ENCODE assay signal across 10 cellular contexts in genomic region chr14:44966601-44967336, GRCh38. TPM values are rescaled to one million over a fixed set of nuclear protein-coding genes. Genes with fewer than 3 reads are reported as not detected.
DNase-seq lines count a peak whose midpoint lies in the region; ATAC-seq and TF ChIP-seq lines count a peak whose summit lies in the region.
"Had no signal": no experiment of that assay in that cellular context is flagged by ENCODE, and none has a peak within 500 bp of the region (broad histone marks: within the 10 kb centered on the region; RNA-seq: fewer than 3 reads in every experiment).

No MANE protein-coding gene starts in this region.

- H3K4me3 Mint-ChIP-seq in brain, result peak overlapping the region in 3 of 5 experiments; percentile 84 to 93 (median 89)

- DNase-seq in AG10803 (ENCODE audit: low read depth) (no peak), HAP-1 (ENCODE audit: low spot score in 2 of 2) (no peak), NCI-H82 (lab: John Stamatoyannopoulos, UW) (no peak), foreskin keratinocyte (no peak)
- DNase-seq: NCI-H524 treated with DMSO at 0.1 percent for 48 hours had no signal

- TF ChIP-seq CTCF in AG10803 (conservative IDR thresholded peaks at IDR 0.05; ENCODE audit: low read length) (no peak), brain (conservative IDR thresholded peaks at IDR 0.05) (no peak), foreskin keratinocyte (conservative IDR thresholded peaks at IDR 0.05) (no peak)

- peaks cover 54% of the 10 kb centered on the region for H3K36me3 Mint-ChIP-seq in brain

- H3K4me3 ChIP-seq in AG10803 (ENCODE audit: low read length) (peak overlapping the region; percentile 37), HAP-1 (peak overlapping the region; percentile 86), muscle layer of duodenum (ENCODE audit: low read depth in 1 of 2, low read length in 2 of 2) (peak overlapping the region; percentile 33 to 58)

- peaks cover 22% of the 10 kb centered on the region for H3K27me3 Mint-ChIP-seq in brain

- no peak for ATAC-seq in HG03159 (IDR thresholded peaks at IDR 0.05; ENCODE audit: unreplicated experiment)
- no peak for ATAC-seq in foreskin keratinocyte
- no peak for ATAC-seq in HG02981 (IDR thresholded peaks at IDR 0.05; ENCODE audit: unreplicated experiment)
- ATAC-seq: left lobe of liver had no signal

- H3K36me3 ChIP-seq in HAP-1 (replicated peaks) (peaks cover 6% of the 10 kb centered on the region), muscle layer of duodenum (ENCODE audit: control insufficient read depth in 1 of 2, insufficient read depth in 2 of 2, low read length in 2 of 2) (peaks cover 0 to 10% of the 10 kb centered on the region in 2 donors)

- peak overlapping the region; percentile 0 to 75 (median 56) for H3K27ac Mint-ChIP-seq in brain

- H3K27ac ChIP-seq in muscle layer of duodenum (ENCODE audit: low read length), result no peak overlapping the region
- no peak overlapping the region for H3K27ac ChIP-seq in foreskin keratinocyte

- H3K4me1 ChIP-seq in HAP-1 (peaks cover 3% of the 10 kb centered on the region; the same call in 1 of the 2 replicates), muscle layer of duodenum (ENCODE audit: control insufficient read depth in 1 of 2, insufficient read depth in 2 of 2, low read length in 2 of 2) (peaks cover 0 to 41% of the 10 kb centered on the region in 2 donors), foreskin keratinocyte (peaks cover 14% of the 10 kb centered on the region)

- in situ Hi-C loops in HAP-1 (cut with MboI; ENCODE audit: low sequenced_read_pairs), result no loop called here

- H3K27me3 ChIP-seq in HAP-1 (ENCODE audit: low read depth) (no peaks in the 10 kb centered on the region), muscle layer of duodenum (ENCODE audit: low read depth, low read length) (no peaks in the 10 kb centered on the region), foreskin keratinocyte (no peaks in the 10 kb centered on the region)

- peaks cover 28 to 50% (median 34%) of the 10 kb centered on the region in 5 experiments for H3K9me3 Mint-ChIP-seq in brain

- peaks cover 58% of the 10 kb centered on the region for H3K4me1 Mint-ChIP-seq in brain

- no peaks in the 10 kb centered on the region; the same call in 1 of the 2 replicates for H3K9me3 ChIP-seq in HAP-1
- peaks cover 0 to 4% of the 10 kb centered on the region in 2 donors for H3K9me3 ChIP-seq in muscle layer of duodenum (ENCODE audit: control insufficient read depth in 1 of 2, low read length in 2 of 2)

RNA-seq across cellular contexts. Expression of gene TOGARAM1, which starts 4.8 kb away (rescaled TPM):
- polyA plus RNA-seq in brain (ENCODE audit: insufficient read depth, low read depth, low replicate concordance) (5.2 TPM), foreskin keratinocyte (1.7 and 2.4 TPM in 2 replicates)
- 6.9 and 7.4 TPM in 2 replicates for total RNA-seq in foreskin keratinocyte

RNA-seq across cellular contexts. Expression of gene KLHL28, which starts 5.0 kb away (rescaled TPM):
- 3.5 TPM for polyA plus RNA-seq in brain (ENCODE audit: insufficient read depth, low read depth, low replicate concordance)
- total RNA-seq in foreskin keratinocyte, result 5.4 and 6.4 TPM in 2 replicates
- polyA plus RNA-seq in foreskin keratinocyte, result 1.2 and 1.4 TPM in 2 replicates
